1 cellular context compared by ENCODE assay signal in genomic region chr17:48520631-48521045, GRCh38.
TF ChIP-seq lines count a peak whose summit lies in the region.

No MANE protein-coding gene starts in this region.

TF ChIP-seq in H1, 55 proteins besides CTCF, POLR2A, EP300 and RAD21:
- TF ChIP-seq ZNF274 (IDR thresholded peaks at IDR 0.05; ENCODE audit: borderline replicate concordance, extremely low read depth, low read length) (no peak), SUZ12 (IDR thresholded peaks at IDR 0.05; ENCODE audit: low read length) (no peak), SIX5 (IDR thresholded peaks at IDR 0.05; ENCODE audit: low read depth, low read length) (no peak), SIN3A (conservative IDR thresholded peaks at IDR 0.05 in 1 of 2, IDR thresholded peaks at IDR 0.05 in 1 of 2; ENCODE audit: low read depth in 1 of 2, low read length in 2 of 2) (no peak), NANOG (IDR thresholded peaks at IDR 0.05; ENCODE audit: insufficient read depth, low read depth, low read length, poor library complexity, severe bottlenecking) (peak; percentile 56), YY1 (IDR thresholded peaks at IDR 0.05; ENCODE audit: low read depth, low read length) (no peak), CTBP2 (IDR thresholded peaks at IDR 0.05; ENCODE audit: borderline replicate concordance, insufficient read depth, insufficient read length, low read length) (peak; percentile 38), HDAC2 (IDR thresholded peaks at IDR 0.05; ENCODE audit: borderline replicate concordance in 1 of 2, low read depth in 2 of 2, low read length in 2 of 2) (peak in 1 of 2 experiments; percentile 47; a peak in 1 of 4 replicates), ASH2L (IDR thresholded peaks at IDR 0.05; ENCODE audit: low read length) (peak; percentile 18), CREB1 (IDR thresholded peaks at IDR 0.05) (no peak), CBX8 (IDR thresholded peaks at IDR 0.05; ENCODE audit: borderline replicate concordance, low read depth, low read length) (no peak), SP1 (IDR thresholded peaks at IDR 0.05; ENCODE audit: low read depth, low read length) (no peak), GABPA (IDR thresholded peaks at IDR 0.05; ENCODE audit: borderline replicate concordance, insufficient read depth, low read length) (no peak), TAF1 (IDR thresholded peaks at IDR 0.05; ENCODE audit: low read depth, low read length) (no peak), TAF7 (optimal IDR thresholded peaks at IDR 0.05; ENCODE audit: borderline replicate concordance, low read depth, low read length) (no peak), RBBP5 (IDR thresholded peaks at IDR 0.05; ENCODE audit: borderline replicate concordance, low read depth, low read length) (no peak), HDAC6 (IDR thresholded peaks at IDR 0.05; ENCODE audit: low read depth, low read length) (no peak), TEAD4 (IDR thresholded peaks at IDR 0.05; ENCODE audit: low read depth, low read length) (no peak), SRF (IDR thresholded peaks at IDR 0.05; ENCODE audit: low read depth, low read length) (no peak), ATF2 (IDR thresholded peaks at IDR 0.05; ENCODE audit: low read length) (no peak)
- TF ChIP-seq, protein P1, sequence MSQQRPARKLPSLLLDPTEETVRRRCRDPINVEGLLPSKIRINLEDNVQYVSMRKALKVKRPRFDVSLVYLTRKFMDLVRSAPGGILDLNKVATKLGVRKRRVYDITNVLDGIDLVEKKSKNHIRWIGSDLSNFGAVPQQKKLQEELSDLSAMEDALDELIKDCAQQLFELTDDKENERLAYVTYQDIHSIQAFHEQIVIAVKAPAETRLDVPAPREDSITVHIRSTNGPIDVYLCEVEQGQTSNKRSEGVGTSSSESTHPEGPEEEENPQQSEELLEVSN (IDR thresholded peaks at IDR 0.05) = no peak
TF ChIP-seq in H1: peak in this region for 4.
